Comparison of ENCODE assay signal across 10 cellular contexts in genomic region chr1:17441265-17441992, GRCh38. TPM values are rescaled to one million over a fixed set of nuclear protein-coding genes. Genes with fewer than 3 reads are reported as not detected.
DNase-seq lines count a peak whose midpoint lies in the region; ATAC-seq and TF ChIP-seq lines count a peak whose summit lies in the region.
"Had no signal": no experiment of that assay in that cellular context is flagged by ENCODE, and none has a peak within 500 bp of the region (broad histone marks: within the 10 kb centered on the region; RNA-seq: fewer than 3 reads in every experiment).

No MANE protein-coding gene starts in this region.

- CTCF ChIA-PET in activated CD8-positive, alpha-beta T cell treated with anti-CD3 and anti-CD28 coated beads, Interleukin-2, amount 10 ng/mL, durations not matched to agents 7 days and 5 days (lab: Charles Lee) = no interaction called here

- peaks cover 8% of the 10 kb centered on the region for H3K36me3 ChIP-seq in HUES6 (ENCODE audit: control insufficient read depth, insufficient read depth, low read length)
- no peaks in the 10 kb centered on the region for H3K36me3 ChIP-seq in lower lobe of right lung
- H3K36me3 ChIP-seq: cardiac muscle cell had no signal

- no peak for TF ChIP-seq CTCF in lower lobe of right lung (IDR thresholded peaks at IDR 0.05)

- in situ Hi-C loops in Caki2 (cut with HindIII; ENCODE audit: low pct_unique_long_range_greater_than_20kb, low sequenced_read_pairs) = no loop called here

- H3K9me3 ChIP-seq in HUES6 (ENCODE audit: control insufficient read depth, insufficient read depth, low read depth, low read length) (no peaks in the 10 kb centered on the region), lower lobe of right lung (no peaks in the 10 kb centered on the region)

- no peaks in the 10 kb centered on the region for H3K27me3 Mint-ChIP-seq in activated CD8-positive, alpha-beta T cell treated with anti-CD3 and anti-CD28 coated beads, Interleukin-2, amount 10 ng/mL, durations not matched to agents 7 days and 5 days (ENCODE audit: low read depth)

- H3K27ac Mint-ChIP-seq in activated CD8-positive, alpha-beta T cell treated with anti-CD3 and anti-CD28 coated beads, Interleukin-2, amount 10 ng/mL, durations not matched to agents 7 days and 5 days = peak overlapping the region; percentile 79

- H3K9me3 Mint-ChIP-seq in activated CD8-positive, alpha-beta T cell treated with anti-CD3 and anti-CD28 coated beads, Interleukin-2, amount 10 ng/mL, durations not matched to agents 7 days and 5 days (ENCODE audit: insufficient read depth) = no peaks in the 10 kb centered on the region

- H3K4me3 ChIP-seq in HUES6 (ENCODE audit: low read depth, low read length) = peak overlapping the region; percentile 91
- no peak overlapping the region for H3K4me3 ChIP-seq in lower lobe of right lung
- H3K4me3 ChIP-seq: cardiac muscle cell had no signal

- H3K4me1 Mint-ChIP-seq in activated CD8-positive, alpha-beta T cell treated with anti-CD3 and anti-CD28 coated beads, Interleukin-2, amount 10 ng/mL, durations not matched to agents 7 days and 5 days (ENCODE audit: low read depth) = peaks cover 37% of the 10 kb centered on the region

- no peak for ATAC-seq in activated CD8-positive, alpha-beta T cell treated with anti-CD3 and anti-CD28 coated beads, Interleukin-2, amount 10 ng/mL, durations not matched to agents 7 days and 5 days
- peak; percentile 16 to 36 for ATAC-seq in lower lobe of right lung

- DNase-seq in Caki2 (ENCODE audit: low read depth) (peak; percentile 68), lower lobe of right lung (no peak), NCI-H446 (lab: John Stamatoyannopoulos, UW) (no peak), NCI-H1436 treated with DMSO at 0.1 percent for 48 hours (lab: John Stamatoyannopoulos, UW) (no peak), islet precursor cell (no peak)
- peak; percentile 23 for DNase-seq in activated CD8-positive, alpha-beta T cell treated with anti-CD3 and anti-CD28 coated beads, Interleukin-2, amount 10 ng/mL, durations not matched to agents 7 days and 5 days
- DNase-seq in effector CD4-positive, alpha-beta T cell = no peak
- DNase-seq: NCI-H526 treated with DMSO at 0.1 percent for 48 hours had no signal

- POLR2A ChIA-PET in activated CD8-positive, alpha-beta T cell treated with anti-CD3 and anti-CD28 coated beads, Interleukin-2, amount 10 ng/mL, durations not matched to agents 7 days and 5 days (lab: Charles Lee) = no interaction called here

- intact Hi-C loops in lower lobe of right lung (cut with DNase I) = no loop called here

- H3K4me1 ChIP-seq in HUES6 (ENCODE audit: control insufficient read depth, insufficient read depth, low read length) (peaks cover 29% of the 10 kb centered on the region), lower lobe of right lung (peaks cover 25% of the 10 kb centered on the region)

- peak overlapping the region; percentile 60 for H3K9ac ChIP-seq in HUES6 (ENCODE audit: low read length)

- H3K27me3 ChIP-seq in HUES6 (ENCODE audit: control insufficient read depth, insufficient read depth, low read length) (no peaks in the 10 kb centered on the region), lower lobe of right lung (ENCODE audit: low read depth) (no peaks in the 10 kb centered on the region)

- H3K27ac ChIP-seq in HUES6 (ENCODE audit: low read depth, low read length) (no peak overlapping the region), lower lobe of right lung (peak overlapping the region; percentile 37)
- H3K27ac ChIP-seq: cardiac muscle cell had no signal

- H3K4me3 Mint-ChIP-seq in activated CD8-positive, alpha-beta T cell treated with anti-CD3 and anti-CD28 coated beads, Interleukin-2, amount 10 ng/mL, durations not matched to agents 7 days and 5 days = peak overlapping the region; percentile 40

- peaks cover 11% of the 10 kb centered on the region for H3K36me3 Mint-ChIP-seq in activated CD8-positive, alpha-beta T cell treated with anti-CD3 and anti-CD28 coated beads, Interleukin-2, amount 10 ng/mL, durations not matched to agents 7 days and 5 days (ENCODE audit: low read depth)

RNA-seq across cellular contexts. Expression of gene RCC2, which starts 2.0 kb away (rescaled TPM):
- total RNA-seq in Caki2 (2014; rRNA removed; shearing (Covaris generic); ENCODE audit: low replicate concordance) = 141 and 145 TPM in 2 replicates
- 100 to 1,000 TPM; 151 to 152 TPM for total RNA-seq in activated CD8-positive, alpha-beta T cell treated with anti-CD3 and anti-CD28 coated beads, Interleukin-2, amount 10 ng/mL, durations not matched to agents 7 days and 5 days
- total RNA-seq in lower lobe of right lung = 65.8 TPM

Comparison
In these comparisons a context has a peak if more than half of its experiments do, and no peak if none do; other contexts are left out.
1. DNase-seq: peak in Caki2 (single experiment) and activated CD8-positive, alpha-beta T cell treated with anti-CD3 and anti-CD28 coated beads, Interleukin-2, amount 10 ng/mL, durations not matched to agents 7 days and 5 days (single experiment); none in lower lobe of right lung (single experiment), NCI-H446 (0 of 2), NCI-H1436 treated with DMSO at 0.1 percent for 48 hours (single experiment), effector CD4-positive, alpha-beta T cell (single experiment) and islet precursor cell (single experiment).